Comparison of ENCODE assay signal across 22 cellular contexts in genomic region chr6:9307187-9307586, GRCh38.
"Had no signal": no experiment of that assay in that cellular context is flagged by ENCODE, and none has a peak within 500 bp of the region (broad histone marks: within the 10 kb centered on the region; RNA-seq: fewer than 3 reads in every experiment).

No MANE protein-coding gene starts in this region.

- H3K36me3 ChIP-seq: colonic mucosa, esophagus muscularis mucosa, esophagus squamous epithelium, gastrocnemius medialis, gastroesophageal sphincter, heart left ventricle had no signal

- H3K9me3 ChIP-seq: colonic mucosa, esophagus muscularis mucosa, esophagus squamous epithelium, gastrocnemius medialis, gastroesophageal sphincter, heart left ventricle had no signal

- H3K4me1 ChIP-seq: colonic mucosa, esophagus muscularis mucosa, gastrocnemius medialis, gastroesophageal sphincter had no signal

- H3K27ac ChIP-seq: colonic mucosa, coronary artery, dorsolateral prefrontal cortex, esophagus muscularis mucosa, esophagus squamous epithelium, gastrocnemius medialis, gastroesophageal sphincter, heart left ventricle had no signal

- DNase-seq: colonic mucosa; cortex of kidney; dermis blood vessel endothelial cell; dorsolateral prefrontal cortex; effector CD4-positive, alpha-beta T cell; effector CD8-positive, alpha-beta T cell; effector memory CD4-positive, alpha-beta T cell; effector memory CD8-positive, alpha-beta T cell; endodermal cell; erythroblast; esophagus squamous epithelium; foreskin fibroblast; foreskin melanocyte; gastrocnemius medialis; glutamatergic neuron; head of caudate nucleus; heart left ventricle had no signal

- H3K4me3 ChIP-seq: colonic mucosa, coronary artery, dorsolateral prefrontal cortex, esophagus muscularis mucosa, esophagus squamous epithelium, gastrocnemius medialis, gastroesophageal sphincter, heart left ventricle had no signal

- ATAC-seq: effector memory CD8-positive, alpha-beta T cell; esophagus mucosa; gastrocnemius medialis; gastroesophageal sphincter had no signal

- H3K27me3 ChIP-seq: colonic mucosa, esophagus muscularis mucosa, esophagus squamous epithelium, foreskin keratinocyte, gastrocnemius medialis, gastroesophageal sphincter, heart left ventricle had no signal
